Comparison of ENCODE assay signal across 1 cellular context in genomic region chr22:41290262-41291221, GRCh38.
TF ChIP-seq lines count a peak whose summit lies in the region.

No MANE protein-coding gene starts in this region.

TF ChIP-seq in HepG2, 621 proteins besides CTCF, POLR2A, EP300 and RAD21 (continues in another document):
- TF ChIP-seq CSRNP2 (CRISPR knock-in tag; conservative IDR thresholded peaks at IDR 0.05; ENCODE audit: low read depth) (no peak), PHB2 (IDR thresholded peaks at IDR 0.05; ENCODE audit: partially characterized antibody) (no peak), SNAPC2 (CRISPR knock-in tag; IDR thresholded peaks at IDR 0.05) (no peak), IKZF4 (CRISPR knock-in tag; IDR thresholded peaks at IDR 0.05; ENCODE audit: borderline replicate concordance, low read depth, not compliant biosample characterization) (no peak), STAT5B (CRISPR knock-in tag; IDR thresholded peaks at IDR 0.05) (no peak), SCMH1 (CRISPR knock-in tag; IDR thresholded peaks at IDR 0.05; ENCODE audit: borderline replicate concordance) (no peak), HDAC1 (CRISPR knock-in tag; IDR thresholded peaks at IDR 0.05) (no peak), MAF1 (CRISPR knock-in tag; IDR thresholded peaks at IDR 0.05; ENCODE audit: borderline replicate concordance) (no peak), SMC3 (IDR thresholded peaks at IDR 0.05; ENCODE audit: low read length) (no peak), SOX5 (CRISPR knock-in tag; IDR thresholded peaks at IDR 0.05; ENCODE audit: borderline replicate concordance) (peak; percentile 57; the same call in 1 of the 2 replicates), NR2F6 (IDR thresholded peaks at IDR 0.05) (no peak), NR2F6 (CRISPR knock-in tag; IDR thresholded peaks at IDR 0.05) (0 out of 2 replicates have a peak, but pooled peaks have one; percentile 11), ZNF777 (CRISPR knock-in tag; IDR thresholded peaks at IDR 0.05) (no peak), FOXK2 (IDR thresholded peaks at IDR 0.05) (no peak), BCL6 (CRISPR knock-in tag; IDR thresholded peaks at IDR 0.05) (0 out of 2 replicates have a peak, but pooled peaks have one; percentile 10), RARG (CRISPR knock-in tag; IDR thresholded peaks at IDR 0.05; ENCODE audit: low read depth) (no peak), ZNF101 (CRISPR knock-in tag; IDR thresholded peaks at IDR 0.05; ENCODE audit: borderline replicate concordance, low read depth) (no peak), FOSL2 (CRISPR knock-in tag; IDR thresholded peaks at IDR 0.05) (no peak), ZNF768 (CRISPR knock-in tag; IDR thresholded peaks at IDR 0.05) (no peak), SOX13 (IDR thresholded peaks at IDR 0.05) (no peak), SOX13 (CRISPR knock-in tag; conservative IDR thresholded peaks at IDR 0.05 in 1 of 2, IDR thresholded peaks at IDR 0.05 in 1 of 2) (peak in 1 of 2 experiments; percentile 60; a peak in 2 of 4 replicates), ZNF12 (CRISPR knock-in tag; IDR thresholded peaks at IDR 0.05) (no peak), ERF (CRISPR knock-in tag; IDR thresholded peaks at IDR 0.05) (peak; percentile 20; the same call in 1 of the 2 replicates), MIXL1 (CRISPR knock-in tag; IDR thresholded peaks at IDR 0.05) (peak; percentile 52; the same call in 1 of the 2 replicates), NPAS2 (CRISPR knock-in tag; IDR thresholded peaks at IDR 0.05; ENCODE audit: borderline replicate concordance) (no peak), CBX2 (IDR thresholded peaks at IDR 0.05; ENCODE audit: low read depth, low read length) (no peak), CBX2 (CRISPR knock-in tag; IDR thresholded peaks at IDR 0.05; ENCODE audit: low read depth) (no peak), ZNF33A (CRISPR knock-in tag; IDR thresholded peaks at IDR 0.05; ENCODE audit: borderline replicate concordance) (no peak), LCORL (IDR thresholded peaks at IDR 0.05) (no peak), LCORL (CRISPR knock-in tag; IDR thresholded peaks at IDR 0.05) (peak; percentile 60; the same call in 1 of the 2 replicates), ZBTB7B (CRISPR knock-in tag; IDR thresholded peaks at IDR 0.05) (peak; percentile 76), MBNL3 (CRISPR knock-in tag; conservative IDR thresholded peaks at IDR 0.05) (no peak), SAP130 (CRISPR knock-in tag; IDR thresholded peaks at IDR 0.05; ENCODE audit: low read depth) (peak; percentile 27; the same call in 1 of the 2 replicates), KAT7 (CRISPR knock-in tag; IDR thresholded peaks at IDR 0.05; ENCODE audit: borderline replicate concordance) (no peak), MAFF (IDR thresholded peaks at IDR 0.05; ENCODE audit: low read depth, low read length) (0 out of 2 replicates have a peak, but pooled peaks have one; percentile 5), IKZF1 (IDR thresholded peaks at IDR 0.05) (no peak), GATAD2A (CRISPR knock-in tag; IDR thresholded peaks at IDR 0.05) (peak; percentile 19; the same call in 1 of the 2 replicates), ZNF121 (CRISPR knock-in tag; IDR thresholded peaks at IDR 0.05) (peak; percentile 70; the same call in 1 of the 2 replicates), HDAC2 (CRISPR knock-in tag; IDR thresholded peaks at IDR 0.05) (peak; percentile 27; the same call in 1 of the 2 replicates), ZFP36L2 (CRISPR knock-in tag; IDR thresholded peaks at IDR 0.05) (no peak), NFRKB (IDR thresholded peaks at IDR 0.05) (no peak), ZNF607 (CRISPR knock-in tag; IDR thresholded peaks at IDR 0.05; ENCODE audit: borderline replicate concordance) (no peak), TEAD3 (CRISPR knock-in tag; optimal IDR thresholded peaks at IDR 0.05; ENCODE audit: borderline replicate concordance) (peak; percentile 99), ZFX (CRISPR knock-in tag; IDR thresholded peaks at IDR 0.05; ENCODE audit: low read depth) (0 out of 2 replicates have a peak, but pooled peaks have one; percentile 16), HMGA1 (CRISPR knock-in tag; conservative IDR thresholded peaks at IDR 0.05) (no peak), RELA (CRISPR knock-in tag; IDR thresholded peaks at IDR 0.05) (peak; percentile 97; the same call in 1 of the 2 replicates), ZNF788 (CRISPR knock-in tag; IDR thresholded peaks at IDR 0.05; ENCODE audit: borderline replicate concordance) (no peak), ZNF430 (CRISPR knock-in tag; IDR thresholded peaks at IDR 0.05) (no peak), NCOA2 (CRISPR knock-in tag; IDR thresholded peaks at IDR 0.05) (peak; percentile 32; the same call in 1 of the 2 replicates), KAT8 (CRISPR knock-in tag; IDR thresholded peaks at IDR 0.05) (peak; percentile 33; the same call in 1 of the 2 replicates), ZNF136 (CRISPR knock-in tag; IDR thresholded peaks at IDR 0.05; ENCODE audit: low read depth) (no peak), MXD4 (CRISPR knock-in tag; IDR thresholded peaks at IDR 0.05) (no peak)
- TF ChIP-seq, protein P1, sequence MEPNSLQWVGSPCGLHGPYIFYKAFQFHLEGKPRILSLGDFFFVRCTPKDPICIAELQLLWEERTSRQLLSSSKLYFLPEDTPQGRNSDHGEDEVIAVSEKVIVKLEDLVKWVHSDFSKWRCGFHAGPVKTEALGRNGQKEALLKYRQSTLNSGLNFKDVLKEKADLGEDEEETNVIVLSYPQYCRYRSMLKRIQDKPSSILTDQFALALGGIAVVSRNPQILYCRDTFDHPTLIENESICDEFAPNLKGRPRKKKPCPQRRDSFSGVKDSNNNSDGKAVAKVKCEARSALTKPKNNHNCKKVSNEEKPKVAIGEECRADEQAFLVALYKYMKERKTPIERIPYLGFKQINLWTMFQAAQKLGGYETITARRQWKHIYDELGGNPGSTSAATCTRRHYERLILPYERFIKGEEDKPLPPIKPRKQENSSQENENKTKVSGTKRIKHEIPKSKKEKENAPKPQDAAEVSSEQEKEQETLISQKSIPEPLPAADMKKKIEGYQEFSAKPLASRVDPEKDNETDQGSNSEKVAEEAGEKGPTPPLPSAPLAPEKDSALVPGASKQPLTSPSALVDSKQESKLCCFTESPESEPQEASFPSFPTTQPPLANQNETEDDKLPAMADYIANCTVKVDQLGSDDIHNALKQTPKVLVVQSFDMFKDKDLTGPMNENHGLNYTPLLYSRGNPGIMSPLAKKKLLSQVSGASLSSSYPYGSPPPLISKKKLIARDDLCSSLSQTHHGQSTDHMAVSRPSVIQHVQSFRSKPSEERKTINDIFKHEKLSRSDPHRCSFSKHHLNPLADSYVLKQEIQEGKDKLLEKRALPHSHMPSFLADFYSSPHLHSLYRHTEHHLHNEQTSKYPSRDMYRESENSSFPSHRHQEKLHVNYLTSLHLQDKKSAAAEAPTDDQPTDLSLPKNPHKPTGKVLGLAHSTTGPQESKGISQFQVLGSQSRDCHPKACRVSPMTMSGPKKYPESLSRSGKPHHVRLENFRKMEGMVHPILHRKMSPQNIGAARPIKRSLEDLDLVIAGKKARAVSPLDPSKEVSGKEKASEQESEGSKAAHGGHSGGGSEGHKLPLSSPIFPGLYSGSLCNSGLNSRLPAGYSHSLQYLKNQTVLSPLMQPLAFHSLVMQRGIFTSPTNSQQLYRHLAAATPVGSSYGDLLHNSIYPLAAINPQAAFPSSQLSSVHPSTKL (CRISPR knock-in tag; IDR thresholded peaks at IDR 0.05), result peak; percentile 13; the same call in 1 of the 2 replicates
- TF ChIP-seq, protein P2, sequence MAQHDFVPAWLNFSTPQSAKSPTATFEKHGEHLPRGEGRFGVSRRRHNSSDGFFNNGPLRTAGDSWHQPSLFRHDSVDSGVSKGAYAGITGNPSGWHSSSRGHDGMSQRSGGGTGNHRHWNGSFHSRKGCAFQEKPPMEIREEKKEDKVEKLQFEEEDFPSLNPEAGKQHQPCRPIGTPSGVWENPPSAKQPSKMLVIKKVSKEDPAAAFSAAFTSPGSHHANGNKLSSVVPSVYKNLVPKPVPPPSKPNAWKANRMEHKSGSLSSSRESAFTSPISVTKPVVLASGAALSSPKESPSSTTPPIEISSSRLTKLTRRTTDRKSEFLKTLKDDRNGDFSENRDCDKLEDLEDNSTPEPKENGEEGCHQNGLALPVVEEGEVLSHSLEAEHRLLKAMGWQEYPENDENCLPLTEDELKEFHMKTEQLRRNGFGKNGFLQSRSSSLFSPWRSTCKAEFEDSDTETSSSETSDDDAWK (CRISPR knock-in tag; IDR thresholded peaks at IDR 0.05), result no peak
- TF ChIP-seq, protein P3, sequence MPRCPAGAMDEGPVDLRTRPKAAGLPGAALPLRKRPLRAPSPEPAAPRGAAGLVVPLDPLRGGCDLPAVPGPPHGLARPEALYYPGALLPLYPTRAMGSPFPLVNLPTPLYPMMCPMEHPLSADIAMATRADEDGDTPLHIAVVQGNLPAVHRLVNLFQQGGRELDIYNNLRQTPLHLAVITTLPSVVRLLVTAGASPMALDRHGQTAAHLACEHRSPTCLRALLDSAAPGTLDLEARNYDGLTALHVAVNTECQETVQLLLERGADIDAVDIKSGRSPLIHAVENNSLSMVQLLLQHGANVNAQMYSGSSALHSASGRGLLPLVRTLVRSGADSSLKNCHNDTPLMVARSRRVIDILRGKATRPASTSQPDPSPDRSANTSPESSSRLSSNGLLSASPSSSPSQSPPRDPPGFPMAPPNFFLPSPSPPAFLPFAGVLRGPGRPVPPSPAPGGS (CRISPR knock-in tag; IDR thresholded peaks at IDR 0.05), result peak; percentile 72; the same call in 1 of the 2 replicates
- TF ChIP-seq, protein P4, sequence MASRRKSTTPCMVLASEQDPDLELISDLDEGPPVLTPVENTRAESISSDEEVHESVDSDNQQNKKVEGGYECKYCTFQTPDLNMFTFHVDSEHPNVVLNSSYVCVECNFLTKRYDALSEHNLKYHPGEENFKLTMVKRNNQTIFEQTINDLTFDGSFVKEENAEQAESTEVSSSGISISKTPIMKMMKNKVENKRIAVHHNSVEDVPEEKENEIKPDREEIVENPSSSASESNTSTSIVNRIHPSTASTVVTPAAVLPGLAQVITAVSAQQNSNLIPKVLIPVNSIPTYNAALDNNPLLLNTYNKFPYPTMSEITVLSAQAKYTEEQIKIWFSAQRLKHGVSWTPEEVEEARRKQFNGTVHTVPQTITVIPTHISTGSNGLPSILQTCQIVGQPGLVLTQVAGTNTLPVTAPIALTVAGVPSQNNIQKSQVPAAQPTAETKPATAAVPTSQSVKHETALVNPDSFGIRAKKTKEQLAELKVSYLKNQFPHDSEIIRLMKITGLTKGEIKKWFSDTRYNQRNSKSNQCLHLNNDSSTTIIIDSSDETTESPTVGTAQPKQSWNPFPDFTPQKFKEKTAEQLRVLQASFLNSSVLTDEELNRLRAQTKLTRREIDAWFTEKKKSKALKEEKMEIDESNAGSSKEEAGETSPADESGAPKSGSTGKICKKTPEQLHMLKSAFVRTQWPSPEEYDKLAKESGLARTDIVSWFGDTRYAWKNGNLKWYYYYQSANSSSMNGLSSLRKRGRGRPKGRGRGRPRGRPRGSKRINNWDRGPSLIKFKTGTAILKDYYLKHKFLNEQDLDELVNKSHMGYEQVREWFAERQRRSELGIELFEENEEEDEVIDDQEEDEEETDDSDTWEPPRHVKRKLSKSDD (CRISPR knock-in tag; IDR thresholded peaks at IDR 0.05; ENCODE audit: low read depth), result no peak
- TF ChIP-seq, protein P5, sequence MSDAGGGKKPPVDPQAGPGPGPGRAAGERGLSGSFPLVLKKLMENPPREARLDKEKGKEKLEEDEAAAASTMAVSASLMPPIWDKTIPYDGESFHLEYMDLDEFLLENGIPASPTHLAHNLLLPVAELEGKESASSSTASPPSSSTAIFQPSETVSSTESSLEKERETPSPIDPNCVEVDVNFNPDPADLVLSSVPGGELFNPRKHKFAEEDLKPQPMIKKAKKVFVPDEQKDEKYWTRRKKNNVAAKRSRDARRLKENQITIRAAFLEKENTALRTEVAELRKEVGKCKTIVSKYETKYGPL (CRISPR knock-in tag; IDR thresholded peaks at IDR 0.05), result no peak
- TF ChIP-seq, protein P6, sequence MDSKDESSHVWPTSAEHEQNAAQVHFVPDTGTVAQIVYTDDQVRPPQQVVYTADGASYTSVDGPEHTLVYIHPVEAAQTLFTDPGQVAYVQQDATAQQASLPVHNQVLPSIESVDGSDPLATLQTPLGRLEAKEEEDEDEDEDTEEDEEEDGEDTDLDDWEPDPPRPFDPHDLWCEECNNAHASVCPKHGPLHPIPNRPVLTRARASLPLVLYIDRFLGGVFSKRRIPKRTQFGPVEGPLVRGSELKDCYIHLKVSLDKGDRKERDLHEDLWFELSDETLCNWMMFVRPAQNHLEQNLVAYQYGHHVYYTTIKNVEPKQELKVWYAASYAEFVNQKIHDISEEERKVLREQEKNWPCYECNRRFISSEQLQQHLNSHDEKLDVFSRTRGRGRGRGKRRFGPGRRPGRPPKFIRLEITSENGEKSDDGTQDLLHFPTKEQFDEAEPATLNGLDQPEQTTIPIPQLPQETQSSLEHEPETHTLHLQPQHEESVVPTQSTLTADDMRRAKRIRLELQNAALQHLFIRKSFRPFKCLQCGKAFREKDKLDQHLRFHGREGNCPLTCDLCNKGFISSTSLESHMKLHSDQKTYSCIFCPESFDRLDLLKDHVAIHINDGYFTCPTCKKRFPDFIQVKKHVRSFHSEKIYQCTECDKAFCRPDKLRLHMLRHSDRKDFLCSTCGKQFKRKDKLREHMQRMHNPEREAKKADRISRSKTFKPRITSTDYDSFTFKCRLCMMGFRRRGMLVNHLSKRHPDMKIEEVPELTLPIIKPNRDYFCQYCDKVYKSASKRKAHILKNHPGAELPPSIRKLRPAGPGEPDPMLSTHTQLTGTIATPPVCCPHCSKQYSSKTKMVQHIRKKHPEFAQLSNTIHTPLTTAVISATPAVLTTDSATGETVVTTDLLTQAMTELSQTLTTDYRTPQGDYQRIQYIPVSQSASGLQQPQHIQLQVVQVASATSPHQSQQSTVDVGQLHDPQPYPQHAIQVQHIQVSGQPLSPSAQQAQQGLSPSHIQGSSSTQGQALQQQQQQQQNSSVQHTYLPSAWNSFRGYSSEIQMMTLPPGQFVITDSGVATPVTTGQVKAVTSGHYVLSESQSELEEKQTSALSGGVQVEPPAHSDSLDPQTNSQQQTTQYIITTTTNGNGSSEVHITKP (CRISPR knock-in tag; IDR thresholded peaks at IDR 0.05; ENCODE audit: low read depth), result peak; percentile 68
- TF ChIP-seq, protein P7, sequence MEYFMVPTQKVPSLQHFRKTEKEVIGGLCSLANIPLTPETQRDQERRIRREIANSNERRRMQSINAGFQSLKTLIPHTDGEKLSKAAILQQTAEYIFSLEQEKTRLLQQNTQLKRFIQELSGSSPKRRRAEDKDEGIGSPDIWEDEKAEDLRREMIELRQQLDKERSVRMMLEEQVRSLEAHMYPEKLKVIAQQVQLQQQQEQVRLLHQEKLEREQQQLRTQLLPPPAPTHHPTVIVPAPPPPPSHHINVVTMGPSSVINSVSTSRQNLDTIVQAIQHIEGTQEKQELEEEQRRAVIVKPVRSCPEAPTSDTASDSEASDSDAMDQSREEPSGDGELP (IDR thresholded peaks at IDR 0.05; ENCODE audit: borderline replicate concordance, low read depth), result peak; percentile 20; the same call in 1 of the 2 replicates
